ENCODE assay signal across 18 cellular contexts in the genomic region with DNA sequence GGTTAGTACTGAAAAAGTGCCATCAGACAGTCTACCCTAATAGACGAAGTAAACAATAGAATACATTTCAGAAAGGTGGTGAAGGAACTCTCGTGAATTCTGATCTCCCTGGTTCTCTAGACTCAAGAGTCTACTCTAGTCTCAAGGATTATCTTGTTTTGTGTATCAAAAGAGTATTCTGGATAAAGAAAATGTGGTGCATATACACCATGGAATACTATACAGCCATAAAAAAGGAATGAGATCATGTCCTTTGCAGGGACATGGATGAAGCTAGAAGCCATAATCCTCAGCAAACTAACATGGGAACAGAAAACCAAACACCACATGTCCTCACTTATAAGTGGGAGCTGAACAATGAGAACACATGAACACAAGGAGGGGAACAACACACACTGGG. TPM values are rescaled to one million over a fixed set of nuclear protein-coding genes. Genes with fewer than 3 reads are reported as not detected.
"Had no signal": no experiment of that assay in that cellular context is flagged by ENCODE, and none has a peak within 500 bp of the region (broad histone marks: within the 10 kb centered on the region; RNA-seq: fewer than 3 reads in every experiment).

No MANE protein-coding gene starts in this region.

RNA-seq across cellular contexts. Expression of a gene that starts 36.9 kb away (rescaled TPM):
- total RNA-seq: activated naive CD4-positive, alpha-beta T cell treated with anti-CD3 and anti-CD28 coated beads for 36 hours; activated naive CD4-positive, alpha-beta T cell treated with anti-CD3 and anti-CD28 coated beads, Interleukin-2, amount 50 U/mL, for 72 hours; activated naive CD8-positive, alpha-beta T cell treated with anti-CD3 and anti-CD28 coated beads for 36 hours; activated naive CD8-positive, alpha-beta T cell treated with anti-CD3 and anti-CD28 coated beads, Interleukin-2, amount 10 ng/mL, durations not matched to agents 7 days and 5 days; activated T-cell treated with anti-CD3 and anti-CD28 coated beads, Interleukin-2, amount 50 U/mL, for 4 hours; activated T-cell treated with anti-CD3 and anti-CD28 coated beads, Interleukin-2, amount 50 U/mL, for 72 hours; activated T-helper 1 cell treated with anti-CD3 and anti-CD28 coated beads, Interleukin-12 subunit alpha, Interleukin-12 subunit beta, Interleukin-2, Interleukin-4 antibody, amounts not matched to agents 30 ng/mL and 10 ng/mL and 1 ng/mL, durations not matched to agents 14 hours and 24 hours and 36 hours; activated T-helper 17 cell treated with anti-CD3 and anti-CD28 coated beads, Interleukin-2, amount 50 U/mL, for 72 hours; activated T-helper 2 cell treated with anti-CD3 and anti-CD28 coated beads, Interferon-gamma antibody, Interleukin-2, Interleukin-4, amounts not matched to agents 10 μg/mL and 5 μg/mL and 100 μg/mL, durations not matched to agents 14 hours and 24 hours and 36 hours; aorta; ascending aorta; astrocyte; body of pancreas; breast epithelium; bronchial epithelial cell; cardiac muscle cell; cardiac septum; chondrocyte had no signal
- polyA plus RNA-seq: aorta, cardiac muscle cell had no signal
